In the genomic region with DNA sequence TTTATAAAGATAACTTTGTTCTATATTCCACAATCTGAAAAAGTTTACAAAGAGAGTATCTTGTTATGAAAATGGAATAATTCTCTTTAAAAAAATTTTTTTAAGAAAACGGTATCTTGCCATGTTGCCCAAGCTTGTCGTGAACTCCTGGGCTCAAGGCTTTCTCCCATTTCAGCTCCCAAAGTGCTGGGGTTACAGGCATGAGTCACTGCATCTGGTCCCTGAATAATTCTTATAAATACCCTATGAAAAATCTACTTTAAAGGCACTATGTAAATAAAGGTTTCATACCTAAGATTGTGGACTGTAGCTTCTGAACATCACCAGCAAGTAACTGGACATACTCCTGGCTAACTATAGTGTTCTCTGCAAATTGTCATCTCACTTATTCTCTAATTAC, we compare ENCODE assay signal across 21 cellular contexts.
DNase-seq lines count a peak whose midpoint lies in the region; ATAC-seq and TF ChIP-seq lines count a peak whose summit lies in the region.
"Had no signal": no experiment of that assay in that cellular context is flagged by ENCODE, and none has a peak within 500 bp of the region (broad histone marks: within the 10 kb centered on the region; RNA-seq: fewer than 3 reads in every experiment).

No MANE protein-coding gene starts in this region.

- no peaks in the 10 kb centered on the region for H3K36me3 ChIP-seq in IMR-90 (ENCODE audit: control insufficient read depth, insufficient read depth, low read length)
- no peaks in the 10 kb centered on the region for H3K36me3 ChIP-seq in fibroblast of lung (ENCODE audit: control insufficient read depth, insufficient read depth, low read length)
- H3K36me3 ChIP-seq in lower lobe of right lung: no peaks in the 10 kb centered on the region
- no peaks in the 10 kb centered on the region for H3K36me3 ChIP-seq in upper lobe of right lung
- H3K36me3 ChIP-seq in hepatocyte (replicated peaks; ENCODE audit: insufficient read depth, low read depth): no peaks in the 10 kb centered on the region
- H3K36me3 ChIP-seq: BE2C had no signal

- no peaks in the 10 kb centered on the region for H3K36me3 Mint-ChIP-seq in MCF 10A (ENCODE audit: insufficient read depth, unreplicated experiment)

- in situ Hi-C loops in IMR-90 (cut with MboI; ENCODE audit: low sequenced_read_pairs): no loop called here

- intact Hi-C loops in IMR-90 (cut with micrococcal nuclease): no loop called here
- intact Hi-C loops in lower lobe of right lung (cut with DNase I): no loop called here
- intact Hi-C loops in upper lobe of right lung (cut with DNase I): no loop called here
- intact Hi-C loops in MCF 10A (cut with micrococcal nuclease): no loop called here

- H3K9me2 ChIP-seq in hepatocyte (replicated peaks; ENCODE audit: insufficient read depth): no peaks in the 10 kb centered on the region

- no peak overlapping the region for H4K5ac ChIP-seq in IMR-90 (ENCODE audit: low read depth, low read length)

- H2AK9ac ChIP-seq in IMR-90 (replicated peaks; ENCODE audit: low read depth, low read length, poor library complexity): no peak overlapping the region

- no peak overlapping the region for H3K27ac ChIP-seq in IMR-90 (ENCODE audit: insufficient read depth, low read length)
- no peak overlapping the region for H3K27ac ChIP-seq in fibroblast of lung (ENCODE audit: insufficient read depth, low read length)
- H3K27ac ChIP-seq in lower lobe of right lung: peak overlapping the region; percentile 33
- peak overlapping the region; percentile 49 for H3K27ac ChIP-seq in upper lobe of right lung
- no peak overlapping the region for H3K27ac ChIP-seq in hepatocyte

- H3K4me3 ChIP-seq in IMR-90 (ENCODE audit: insufficient read depth, low read depth, low read length): no peak overlapping the region
- no peak overlapping the region for H3K4me3 ChIP-seq in fibroblast of lung (replicated peaks in 1 of 4; ENCODE audit: control extremely low read depth in 1 of 4, insufficient read depth in 1 of 4, low read depth in 3 of 4, low read length in 4 of 4)
- no peak overlapping the region for H3K4me3 ChIP-seq in lower lobe of right lung
- H3K4me3 ChIP-seq in upper lobe of right lung: no peak overlapping the region
- H3K4me3 ChIP-seq in hepatocyte: no peak overlapping the region

- ATAC-seq in IMR-90 (ENCODE audit: low read depth) (peak; percentile 32; the same call in 1 of the 2 replicates), lower lobe of right lung (no peak), upper lobe of right lung (no peak), HG03442 (IDR thresholded peaks at IDR 0.05; ENCODE audit: unreplicated experiment) (no peak)
- ATAC-seq: HepG2 had no signal

- no peak overlapping the region for H3K4ac ChIP-seq in IMR-90 (ENCODE audit: low read depth, low read length)

- H3K4me1 ChIP-seq in IMR-90 (ENCODE audit: control insufficient read depth, insufficient read depth, low read length) (0 out of 2 replicates have a peak, but pooled peaks cover 1% of the 10 kb centered on the region), fibroblast of lung (ENCODE audit: control insufficient read depth, extremely low read depth, insufficient read depth, low read length) (no peaks in the 10 kb centered on the region), lower lobe of right lung (no peaks in the 10 kb centered on the region), upper lobe of right lung (no peaks in the 10 kb centered on the region), hepatocyte (ENCODE audit: insufficient read depth) (no peaks in the 10 kb centered on the region)
- H3K4me1 ChIP-seq: BE2C had no signal

- H3K14ac ChIP-seq in IMR-90 (replicated peaks; ENCODE audit: low read depth, low read length): no peak overlapping the region

- H2AFZ ChIP-seq in IMR-90 (replicated peaks; ENCODE audit: low read length, poor library complexity) (no peak overlapping the region), fibroblast of lung (ENCODE audit: low read length) (no peak overlapping the region), hepatocyte (no peak overlapping the region)

- TF ChIP-seq RAD21 in IMR-90 (IDR thresholded peaks at IDR 0.05; ENCODE audit: low read length): no peak

- WGBS in IMR-90 (ENCODE audit: extremely low coverage in 2 of 2, insufficient read length in 1 of 2), 2 experiments: no CpG with 5 or more reads among the region's 2 CpGs
- WGBS in hepatocyte (ENCODE audit: low lambda C conversion rate, missing lambda C conversion rate): 92% methylated on average over 2 of the region's 2 CpGs

- H3K27me3 ChIP-seq in IMR-90 (ENCODE audit: control insufficient read depth, insufficient read depth, low read length) (no peaks in the 10 kb centered on the region), fibroblast of lung (ENCODE audit: control insufficient read depth, insufficient read depth, low read length) (no peaks in the 10 kb centered on the region), lower lobe of right lung (ENCODE audit: low read depth) (no peaks in the 10 kb centered on the region), upper lobe of right lung (no peaks in the 10 kb centered on the region), hepatocyte (no peaks in the 10 kb centered on the region)
- H3K27me3 ChIP-seq: BE2C had no signal

- POLR2A ChIA-PET in IMR-90 (lab: Charles Lee; ENCODE audit: unreplicated experiment) (no interaction called here), MCF 10A (lab: Yijun Ruan, JAX) (interaction anchor here (0.8 to 1.7 kb wide), 2 partner anchors 16 to 18 kb away, joined by 3 to 5 read pairs; no protein-coding TSS in a partner anchor)

- H4K20me1 ChIP-seq in IMR-90 (ENCODE audit: insufficient read depth, low read length) (no peaks in the 10 kb centered on the region), fibroblast of lung (ENCODE audit: control insufficient read depth, extremely low read depth, insufficient read depth, low read length) (no peaks in the 10 kb centered on the region), hepatocyte (ENCODE audit: insufficient read depth, poor library complexity, severe bottlenecking) (no peaks in the 10 kb centered on the region)

- H3K79me2 ChIP-seq in fibroblast of lung (ENCODE audit: control insufficient read depth, insufficient read depth, low read length) (no peaks in the 10 kb centered on the region), hepatocyte (no peaks in the 10 kb centered on the region)

- H3K56ac ChIP-seq in IMR-90 (ENCODE audit: extremely low read depth, insufficient read depth, low read length): no peak overlapping the region

- no peaks in the 10 kb centered on the region for H3K9me3 Mint-ChIP-seq in MCF 10A (ENCODE audit: unreplicated experiment)

- H3K23ac ChIP-seq in IMR-90 (ENCODE audit: low read depth, low read length): no peak overlapping the region

- TF ChIP-seq CTCF in IMR-90 (conservative IDR thresholded peaks at IDR 0.05; ENCODE audit: low read depth, low read length) (no peak), fibroblast of lung (conservative IDR thresholded peaks at IDR 0.05 in 1 of 2, IDR thresholded peaks at IDR 0.05 in 1 of 2; ENCODE audit: low read depth in 1 of 2, low read length in 2 of 2) (no peak), lower lobe of right lung (IDR thresholded peaks at IDR 0.05) (no peak), upper lobe of right lung (IDR thresholded peaks at IDR 0.05) (no peak), MCF 10A (IDR thresholded peaks at IDR 0.05; ENCODE audit: unreplicated experiment) (no peak), hepatocyte (IDR thresholded peaks at IDR 0.05; ENCODE audit: poor library complexity) (no peak), GM20000 (IDR thresholded peaks at IDR 0.05; ENCODE audit: extremely low read depth, missing control alignments) (no peak)

- H3K9ac ChIP-seq in IMR-90 (ENCODE audit: low read depth, low read length): no peak overlapping the region
- H3K9ac ChIP-seq in fibroblast of lung (ENCODE audit: insufficient read depth, low read length): no peak overlapping the region

- H2BK5ac ChIP-seq in IMR-90 (ENCODE audit: low read depth, low read length, poor library complexity, severe bottlenecking): no peak overlapping the region

- H4K8ac ChIP-seq in IMR-90 (ENCODE audit: low read depth in 2 of 2, low read length in 2 of 2): no peak overlapping the region

- H3K9me1 ChIP-seq in IMR-90 (ENCODE audit: insufficient read depth, low read length): no peaks in the 10 kb centered on the region

- no peaks in the 10 kb centered on the region for H3K27me3 Mint-ChIP-seq in MCF 10A (ENCODE audit: insufficient read depth, unreplicated experiment)
- H3K27me3 Mint-ChIP-seq: CD4-positive, CD25-positive, alpha-beta regulatory T cell; CD8-positive, alpha-beta memory T cell had no signal

- dilution Hi-C loops in IMR-90 (cut with HindIII; ENCODE audit: low sequenced_read_pairs, unreplicated experiment): no loop called here

- H2AK5ac ChIP-seq in IMR-90 (ENCODE audit: low read depth, low read length): no peak overlapping the region

- DNase-seq in IMR-90: peak; percentile 55
- peak; percentile 13 to 52 for DNase-seq in fibroblast of lung (ENCODE audit: low read depth in 2 of 2)
- DNase-seq in lower lobe of right lung: no peak
- DNase-seq in upper lobe of right lung: no peak
- no peak for DNase-seq in MCF 10A (ENCODE audit: unreplicated experiment)
- no peak for DNase-seq in hepatocyte (ENCODE audit: low spot score)
- DNase-seq in GM20000 (ENCODE audit: low spot score): no peak
- DNase-seq: ACHN; BE2C; C1 segment of cervical spinal cord; CD4-positive, CD25-positive, alpha-beta regulatory T cell; CD8-positive, alpha-beta memory T cell; COR-L47; DMS 273 treated with DMSO at 0.1 percent for 48 hours; DMS53; DND-41; EL; H9; KG1 had no signal

- CTCF ChIA-PET in IMR-90 (lab: Yijun Ruan, JAX) (interaction anchor here (1.0 kb wide), 1 partner anchor 25 kb away, joined by 3 read pairs; no protein-coding TSS in a partner anchor), MCF 10A (lab: Yijun Ruan, JAX) (interaction anchor here (0.6 kb wide), 1 partner anchor 663 kb away, joined by 4 read pairs; no protein-coding TSS in a partner anchor)

- no peaks in the 10 kb centered on the region for H3K79me1 ChIP-seq in IMR-90 (ENCODE audit: low read depth in 1 of 2, low read length in 2 of 2)

- H3K4me3 Mint-ChIP-seq in MCF 10A (ENCODE audit: unreplicated experiment): no peak overlapping the region
- H3K4me3 Mint-ChIP-seq: CD4-positive, CD25-positive, alpha-beta regulatory T cell; CD8-positive, alpha-beta memory T cell; H9 had no signal

- no peak overlapping the region; the same call in 1 of the 2 replicates for H3K18ac ChIP-seq in IMR-90 (ENCODE audit: low read depth, low read length)

- no peak overlapping the region for H4K91ac ChIP-seq in IMR-90 (ENCODE audit: insufficient read depth, low read depth, low read length)

- H3K9me3 ChIP-seq in IMR-90 (ENCODE audit: control insufficient read depth, insufficient read depth, low read length) (peaks cover 8% of the 10 kb centered on the region), fibroblast of lung (ENCODE audit: control insufficient read depth, insufficient read depth, low read depth, low read length) (no peaks in the 10 kb centered on the region), lower lobe of right lung (no peaks in the 10 kb centered on the region), upper lobe of right lung (no peaks in the 10 kb centered on the region), hepatocyte (ENCODE audit: low read depth) (no peaks in the 10 kb centered on the region)
- H3K9me3 ChIP-seq: BE2C had no signal

- no peak overlapping the region for H2BK20ac ChIP-seq in IMR-90 (ENCODE audit: low read depth, low read length)

- peak overlapping the region; percentile 10; the same call in 1 of the 2 replicates for H3K4me2 ChIP-seq in IMR-90 (ENCODE audit: low read depth, low read length)
- no peak overlapping the region for H3K4me2 ChIP-seq in fibroblast of lung (ENCODE audit: extremely low read depth, insufficient read depth, low read length)
- H3K4me2 ChIP-seq in hepatocyte: no peak overlapping the region

- no peak for TF ChIP-seq POLR2A in IMR-90 (IDR thresholded peaks at IDR 0.05; ENCODE audit: low read depth, low read length)

- no peak overlapping the region for H3K27ac Mint-ChIP-seq in MCF 10A (ENCODE audit: low read depth, unreplicated experiment)
- H3K27ac Mint-ChIP-seq: CD4-positive, CD25-positive, alpha-beta regulatory T cell had no signal

- H2BK15ac ChIP-seq in IMR-90 (ENCODE audit: low read depth, low read length): no peak overlapping the region

- no peak overlapping the region for H2BK120ac ChIP-seq in IMR-90 (ENCODE audit: low read depth, low read length)

- BruUV-seq in IMR-90 (replicated peaks; lab: Mats Ljungman, UMichigan) (no TSS peak), MCF 10A (replicated peaks; lab: Mats Ljungman, UMichigan) (no TSS peak)

- H3K4me1 Mint-ChIP-seq in MCF 10A (ENCODE audit: insufficient read depth, unreplicated experiment): peaks cover 6% of the 10 kb centered on the region

Comparison
In these comparisons a context has a peak if more than half of its experiments do, and no peak if none do; other contexts are left out.
1. DNase-seq: peak in IMR-90 (single experiment) and fibroblast of lung (2 of 2); none in lower lobe of right lung (single experiment), upper lobe of right lung (single experiment), MCF 10A (single experiment), hepatocyte (single experiment) and GM20000 (single experiment).
2. H3K27ac ChIP-seq: peak in lower lobe of right lung (single experiment) and upper lobe of right lung (single experiment); none in IMR-90 (single experiment), fibroblast of lung (single experiment) and hepatocyte (single experiment).